ENCODE assay signal across 1 cellular context in genomic region chr6:47138046-47138445, GRCh38.
TF ChIP-seq lines count a peak whose summit lies in the region.

No MANE protein-coding gene starts in this region.

TF ChIP-seq in GM23338, 12 proteins besides CTCF, POLR2A, EP300 and RAD21 (continued from another document):
- TF ChIP-seq ZNF462 (CRISPR knock-in tag; IDR thresholded peaks at IDR 0.05), result no peak
